ENCODE assay signal across 22 cellular contexts in genomic region chr18:71729611-71730010, GRCh38.
"Had no signal": no experiment of that assay in that cellular context is flagged by ENCODE, and none has a peak within 500 bp of the region (broad histone marks: within the 10 kb centered on the region; RNA-seq: fewer than 3 reads in every experiment).

No MANE protein-coding gene starts in this region.

- H3K27me3 ChIP-seq: hepatocyte, pancreas, suprapubic skin, tibial artery, upper lobe of right lung had no signal

- ATAC-seq: naive thymus-derived CD8-positive, alpha-beta T cell; pancreas; right cardiac atrium; sciatic nerve; stimulated activated effector memory CD8-positive, alpha-beta T cell treated with anti-CD3 and anti-CD28 coated beads, Interleukin-12 subunit alpha, Interleukin-12 subunit beta, amount 100 ng/mL, for 72 hours; upper lobe of right lung had no signal

- H3K9me3 ChIP-seq: pancreas, prostate gland, suprapubic skin, thoracic aorta, tibial artery, upper lobe of right lung had no signal

- H2AFZ ChIP-seq: hepatocyte had no signal

- DNase-seq: islet precursor cell; left ventricle myocardium inferior; naive thymus-derived CD8-positive, alpha-beta T cell; nucleus accumbens; pancreas; posterior cingulate gyrus; retina; right cardiac atrium; stimulated activated CD4-positive, alpha-beta T cell treated with anti-CD3 and anti-CD28 coated beads, Interleukin-12 subunit alpha, Interleukin-12 subunit beta, amount 100 ng/mL, for 4 hours; stimulated activated CD4-positive, alpha-beta T cell treated with anti-CD3 and anti-CD28 coated beads, Interleukin-4, amount 100 ng/mL, for 24 hours; stimulated activated naive CD4-positive, alpha-beta T cell; tibial artery; trophoblast cell; upper lobe of right lung had no signal

- H3K4me2 ChIP-seq: hepatocyte had no signal

- H3K36me3 ChIP-seq: left ventricle myocardium inferior, pancreas, prostate gland, suprapubic skin, thoracic aorta, tibial artery, upper lobe of right lung had no signal

- H3K4me1 ChIP-seq: left ventricle myocardium inferior, pancreas, prostate gland, suprapubic skin, tibial artery, upper lobe of right lung had no signal

- H3K4me3 ChIP-seq: hepatocyte, left ventricle myocardium inferior, lung, pancreas, prostate gland, skin epidermis, suprapubic skin, thoracic aorta, tibial artery, upper lobe of right lung had no signal

- H3K79me2 ChIP-seq: hepatocyte had no signal

- H3K27ac ChIP-seq: hepatocyte, left ventricle myocardium inferior, pancreas, prostate gland, skin epidermis, suprapubic skin, thoracic aorta, tibial artery, upper lobe of right lung had no signal
